ENCODE assay signal across 28 cellular contexts in genomic region chr4:97530676-97531075, GRCh38.
"Had no signal": no experiment of that assay in that cellular context is flagged by ENCODE, and none has a peak within 500 bp of the region (broad histone marks: within the 10 kb centered on the region; RNA-seq: fewer than 3 reads in every experiment).

No MANE protein-coding gene starts in this region.

- H3K36me3 Mint-ChIP-seq: activated CD4-positive, alpha-beta memory T cell treated with anti-CD3 and anti-CD28 coated beads for 36 hours; activated CD8-positive, alpha-beta memory T cell treated with anti-CD3 and anti-CD28 coated beads, Interleukin-2, amount 10 ng/mL, durations not matched to agents 7 days and 5 days; activated naive CD4-positive, alpha-beta T cell treated with anti-CD3 and anti-CD28 coated beads, Interleukin-2, amount 10 ng/mL, durations not matched to agents 7 days and 5 days; activated naive CD8-positive, alpha-beta T cell treated with anti-CD3 and anti-CD28 coated beads, Interleukin-2, amount 10 ng/mL, durations not matched to agents 7 days and 5 days had no signal

- H3K4me3 Mint-ChIP-seq: activated CD4-positive, alpha-beta memory T cell treated with anti-CD3 and anti-CD28 coated beads for 36 hours; activated CD4-positive, alpha-beta T cell treated with anti-CD3 and anti-CD28 coated beads for 36 hours; activated CD4-positive, alpha-beta T cell treated with anti-CD3 and anti-CD28 coated beads, Interleukin-2, amount 10 ng/mL, durations not matched to agents 24 days and 14 days; activated CD8-positive, alpha-beta memory T cell treated with anti-CD3 and anti-CD28 coated beads, Interleukin-2, amount 10 ng/mL, durations not matched to agents 7 days and 5 days; activated CD8-positive, alpha-beta T cell treated with anti-CD3 and anti-CD28 coated beads, Interleukin-2, amount 10 ng/mL, durations not matched to agents 7 days and 5 days; activated naive CD4-positive, alpha-beta T cell treated with anti-CD3 and anti-CD28 coated beads, Interleukin-2, amount 10 ng/mL, durations not matched to agents 7 days and 5 days; activated naive CD8-positive, alpha-beta T cell treated with anti-CD3 and anti-CD28 coated beads, Interleukin-2, amount 10 ng/mL, durations not matched to agents 7 days and 5 days; activated T-helper 1 cell treated with anti-CD3 and anti-CD28 coated beads, Interleukin-12 subunit alpha, Interleukin-12 subunit beta, Interleukin-2, Interleukin-4 antibody, amounts not matched to agents 30 ng/mL and 10 ng/mL and 1 ng/mL, durations not matched to agents 14 hours and 24 hours and 36 hours had no signal

- ATAC-seq: activated CD4-positive, alpha-beta T cell treated with anti-CD3 and anti-CD28 coated beads for 36 hours; activated CD8-positive, alpha-beta memory T cell treated with anti-CD3 and anti-CD28 coated beads, Interleukin-2, amount 10 ng/mL, durations not matched to agents 7 days and 5 days; activated CD8-positive, alpha-beta T cell treated with anti-CD3 and anti-CD28 coated beads, Interleukin-2, amount 10 ng/mL, durations not matched to agents 7 days and 5 days; activated naive CD4-positive, alpha-beta T cell treated with anti-CD3 and anti-CD28 coated beads, Interleukin-2, amount 50 U/mL, for 72 hours; body of pancreas; esophagus mucosa had no signal

- H3K4me3 ChIP-seq: ascending aorta, body of pancreas, colonic mucosa had no signal

- H3K27me3 Mint-ChIP-seq: activated CD4-positive, alpha-beta memory T cell treated with anti-CD3 and anti-CD28 coated beads for 36 hours; activated CD4-positive, alpha-beta T cell treated with anti-CD3 and anti-CD28 coated beads for 36 hours; activated CD4-positive, alpha-beta T cell treated with anti-CD3 and anti-CD28 coated beads, Interleukin-2, amount 10 ng/mL, durations not matched to agents 24 days and 14 days; activated CD8-positive, alpha-beta memory T cell treated with anti-CD3 and anti-CD28 coated beads, Interleukin-2, amount 10 ng/mL, durations not matched to agents 7 days and 5 days; activated naive CD4-positive, alpha-beta T cell treated with anti-CD3 and anti-CD28 coated beads, Interleukin-2, amount 10 ng/mL, durations not matched to agents 7 days and 5 days; activated naive CD8-positive, alpha-beta T cell treated with anti-CD3 and anti-CD28 coated beads, Interleukin-2, amount 10 ng/mL, durations not matched to agents 7 days and 5 days had no signal

- H3K27ac Mint-ChIP-seq: activated CD4-positive, alpha-beta memory T cell treated with anti-CD3 and anti-CD28 coated beads for 36 hours; activated CD4-positive, alpha-beta T cell treated with anti-CD3 and anti-CD28 coated beads for 36 hours; activated CD4-positive, alpha-beta T cell treated with anti-CD3 and anti-CD28 coated beads, Interleukin-2, amount 10 ng/mL, durations not matched to agents 24 days and 14 days; activated CD8-positive, alpha-beta memory T cell treated with anti-CD3 and anti-CD28 coated beads, Interleukin-2, amount 10 ng/mL, durations not matched to agents 7 days and 5 days; activated CD8-positive, alpha-beta T cell treated with anti-CD3 and anti-CD28 coated beads, Interleukin-2, amount 10 ng/mL, durations not matched to agents 7 days and 5 days; activated naive CD4-positive, alpha-beta T cell treated with anti-CD3 and anti-CD28 coated beads, Interleukin-2, amount 10 ng/mL, durations not matched to agents 7 days and 5 days; activated naive CD4-positive, alpha-beta T cell treated with anti-CD3 and anti-CD28 coated beads, Interleukin-2, amount 50 U/mL, for 72 hours; activated naive CD8-positive, alpha-beta T cell treated with anti-CD3 and anti-CD28 coated beads, Interleukin-2, amount 10 ng/mL, durations not matched to agents 7 days and 5 days; activated T-helper 1 cell treated with anti-CD3 and anti-CD28 coated beads, Interleukin-12 subunit alpha, Interleukin-12 subunit beta, Interleukin-2, Interleukin-4 antibody, amounts not matched to agents 30 ng/mL and 10 ng/mL and 1 ng/mL, durations not matched to agents 14 hours and 24 hours and 36 hours had no signal

- DNase-seq: activated CD4-positive, alpha-beta memory T cell treated with anti-CD3 and anti-CD28 coated beads for 36 hours; activated CD4-positive, alpha-beta T cell treated with anti-CD3 and anti-CD28 coated beads for 36 hours; activated CD4-positive, alpha-beta T cell treated with anti-CD3 and anti-CD28 coated beads, Interleukin-2, amount 10 ng/mL, durations not matched to agents 24 days and 14 days; activated CD4-positive, CD25-positive, alpha-beta regulatory T cell; activated CD4-positive, CD25-positive, alpha-beta regulatory T cell treated with anti-CD3 and anti-CD28 coated beads, Interleukin-2, amount 50 U/mL, for 72 hours; activated CD8-positive, alpha-beta memory T cell treated with anti-CD3 and anti-CD28 coated beads, Interleukin-2, amount 10 ng/mL, durations not matched to agents 7 days and 5 days; activated CD8-positive, alpha-beta memory T cell treated with anti-CD3 and anti-CD28 coated beads, Interleukin-2, amount 50 U/mL, for 4 hours; activated CD8-positive, alpha-beta T cell treated with anti-CD3 and anti-CD28 coated beads, Interleukin-2, amount 10 ng/mL, durations not matched to agents 7 days and 5 days; activated gamma-delta T cell; activated naive CD4-positive, alpha-beta T cell; activated naive CD4-positive, alpha-beta T cell treated with anti-CD3 and anti-CD28 coated beads, Interleukin-2, amount 10 ng/mL, durations not matched to agents 7 days and 5 days; activated naive CD8-positive, alpha-beta T cell treated with anti-CD3 and anti-CD28 coated beads, Interleukin-2, amount 10 ng/mL, durations not matched to agents 7 days and 5 days; activated T-cell treated with anti-CD3 and anti-CD28 coated beads, Interleukin-2, amount 50 U/mL, for 1 hour; activated T-cell treated with anti-CD3 and anti-CD28 coated beads, Interleukin-2, amount 50 U/mL, for 48 hours; body of pancreas; caudate nucleus; cerebellar nuclear complex; colonic mucosa; effector CD8-positive, alpha-beta T cell; foreskin fibroblast; head of caudate nucleus; T-helper 2 cell had no signal

- H3K36me3 ChIP-seq: ascending aorta, colonic mucosa had no signal

- H3K27ac ChIP-seq: ascending aorta, body of pancreas, colonic mucosa had no signal

- H3K4me1 ChIP-seq: ascending aorta, body of pancreas, colonic mucosa had no signal

- H3K4me1 Mint-ChIP-seq: activated CD4-positive, alpha-beta T cell treated with anti-CD3 and anti-CD28 coated beads for 36 hours; activated CD4-positive, alpha-beta T cell treated with anti-CD3 and anti-CD28 coated beads, Interleukin-2, amount 10 ng/mL, durations not matched to agents 24 days and 14 days; activated CD8-positive, alpha-beta memory T cell treated with anti-CD3 and anti-CD28 coated beads, Interleukin-2, amount 10 ng/mL, durations not matched to agents 7 days and 5 days; activated naive CD4-positive, alpha-beta T cell treated with anti-CD3 and anti-CD28 coated beads, Interleukin-2, amount 10 ng/mL, durations not matched to agents 7 days and 5 days; activated naive CD8-positive, alpha-beta T cell treated with anti-CD3 and anti-CD28 coated beads, Interleukin-2, amount 10 ng/mL, durations not matched to agents 7 days and 5 days had no signal

- H3K27me3 ChIP-seq: ascending aorta, body of pancreas, colonic mucosa had no signal

- H3K9me3 ChIP-seq: colonic mucosa had no signal

- FAIRE-seq: endometrium, frontal cortex had no signal
